24 cellular contexts compared by ENCODE assay signal in the genomic region with DNA sequence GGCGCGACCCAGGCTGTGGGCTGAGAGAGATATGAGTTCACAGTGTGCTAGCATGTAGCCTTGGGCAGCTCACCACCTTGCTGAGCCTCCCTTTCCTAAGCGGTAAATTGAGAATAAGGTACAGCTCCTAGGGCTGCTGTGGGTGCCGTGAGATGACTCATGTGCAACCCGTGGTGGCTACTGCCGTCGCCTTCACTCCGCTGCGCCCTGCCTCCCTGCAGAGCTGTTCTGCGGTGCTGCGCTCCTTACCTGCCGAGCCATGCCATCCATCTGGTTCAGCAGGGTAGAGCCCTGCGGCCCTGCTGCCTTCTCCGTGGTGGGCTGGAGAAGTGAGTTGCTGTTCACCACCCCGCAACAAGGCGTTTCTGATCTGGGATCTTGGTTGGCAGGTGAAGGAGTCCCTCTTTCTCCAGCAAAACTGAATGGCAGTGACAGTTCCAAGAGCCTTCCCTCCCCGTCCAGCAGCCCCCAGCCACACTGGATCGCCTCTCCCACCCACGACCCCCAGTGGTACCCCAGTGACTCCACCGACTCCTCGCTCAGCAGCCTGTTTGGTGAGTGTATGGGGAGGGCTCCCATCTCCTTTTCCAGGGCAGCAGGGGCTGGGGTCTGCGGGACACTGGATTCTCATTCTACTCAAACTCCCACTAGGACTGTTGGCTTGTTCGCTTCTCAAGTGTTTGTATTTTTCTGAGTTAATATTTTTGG.
"Had no signal": no experiment of that assay in that cellular context is flagged by ENCODE, and none has a peak within 500 bp of the region (broad histone marks: within the 10 kb centered on the region; RNA-seq: fewer than 3 reads in every experiment).

No MANE protein-coding gene starts in this region.

- H3K27me3 ChIP-seq: neutrophil, ovary, right lobe of liver, sigmoid colon, stomach, thyroid gland, tibial nerve, upper lobe of left lung had no signal

- FAIRE-seq: small intestine, urothelium cell line had no signal

- ATAC-seq: naive thymus-derived CD8-positive, alpha-beta T cell; psoas muscle; right cardiac atrium; right lobe of liver; stimulated activated effector memory CD8-positive, alpha-beta T cell treated with anti-CD3 and anti-CD28 coated beads, Interleukin-12 subunit alpha, Interleukin-12 subunit beta, amount 100 ng/mL, for 72 hours; stimulated activated naive B cell treated with anti-CD40 and anti-IgM and Interleukin-4, amounts not matched to agents 10 μg/mL and 1 μg/mL and 100 μg/mL, for 72 hours had no signal

- H3K36me3 ChIP-seq: ovary had no signal

- H2AFZ ChIP-seq: parathyroid adenoma had no signal

- H3K4me3 ChIP-seq: ovary, psoas muscle, right lobe of liver, sigmoid colon, stomach, thoracic aorta, thyroid gland, tibial nerve, upper lobe of left lung had no signal

- H3K9ac ChIP-seq: parathyroid adenoma had no signal

- H3K4me1 ChIP-seq: parathyroid adenoma, psoas muscle, right lobe of liver, sigmoid colon, stomach, thyroid gland, tibial nerve, upper lobe of left lung had no signal

- DNase-seq: naive thymus-derived CD8-positive, alpha-beta T cell; nephron progenitor cell; nucleus accumbens; ovary; psoas muscle; right lobe of liver; sigmoid colon; small intestine; stimulated activated CD4-positive, alpha-beta T cell treated with anti-CD3 and anti-CD28 coated beads, Interleukin-15, amount 100 ng/mL, for 24 hours; stimulated activated CD4-positive, alpha-beta T cell treated with anti-CD3 and anti-CD28 coated beads, Interleukin-2, amount 100 ng/mL, for 24 hours; stimulated activated CD4-positive, alpha-beta T cell treated with anti-CD3 and anti-CD28 coated beads, Interleukin-2, amount 100 ng/mL, for 48 hours; stimulated activated CD4-positive, alpha-beta T cell treated with anti-CD3 and anti-CD28 coated beads, Interleukin-4, amount 100 ng/mL, for 24 hours; stimulated activated naive B cell treated with anti-CD40 and anti-IgM and Interleukin-4, amounts not matched to agents 10 μg/mL and 1 μg/mL and 100 μg/mL, for 72 hours; stimulated activated naive CD4-positive, alpha-beta T cell treated with Interleukin-2 at 50 U/mL for 16 hours; stomach; thyroid gland; upper lobe of left lung had no signal

- H3K79me2 ChIP-seq: parathyroid adenoma had no signal

- H3K27ac ChIP-seq: neutrophil, ovary, parathyroid adenoma, psoas muscle, right lobe of liver, sigmoid colon, stomach, thoracic aorta, thyroid gland, tibial nerve, upper lobe of left lung had no signal

- H3K9me3 ChIP-seq: neutrophil, ovary, psoas muscle, right lobe of liver, sigmoid colon, stomach, thoracic aorta, thyroid gland, tibial nerve, upper lobe of left lung had no signal
